In the genomic region with DNA sequence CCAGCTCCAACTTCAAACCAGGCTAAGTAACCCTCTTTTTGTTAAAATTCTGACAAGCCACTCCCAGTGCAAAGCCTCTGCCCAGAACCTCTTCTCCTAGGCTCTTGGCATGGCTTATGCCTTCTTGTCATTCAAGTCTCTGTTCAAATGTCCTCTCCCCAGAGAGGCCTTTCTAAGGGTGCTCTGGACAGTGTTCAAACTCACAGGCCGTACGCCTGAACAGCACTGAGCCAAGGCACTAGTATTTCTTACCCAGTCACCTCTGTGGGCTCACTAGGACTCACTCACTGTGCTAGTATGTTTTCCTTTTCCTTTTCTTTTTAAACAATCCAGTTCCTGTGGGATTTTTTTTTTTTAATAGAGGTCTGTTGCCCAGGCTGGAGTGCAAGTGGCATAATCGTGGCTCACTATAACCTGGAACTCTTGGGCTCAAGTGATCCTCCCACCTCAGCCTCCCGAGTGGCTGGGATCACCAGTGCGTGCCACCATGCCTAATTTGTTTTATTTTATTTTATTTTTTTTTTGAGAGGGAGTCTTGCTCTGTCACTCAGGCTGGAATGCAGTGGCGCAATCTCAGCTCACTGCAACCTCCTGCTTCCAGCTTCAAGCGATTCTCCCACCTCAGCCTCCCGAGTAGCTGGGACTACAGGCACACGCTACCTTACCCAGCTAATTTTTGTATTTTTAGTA, we compare ENCODE assay signal across 9 cellular contexts. TPM values are rescaled to one million over a fixed set of nuclear protein-coding genes. Genes with fewer than 3 reads are reported as not detected.
DNase-seq lines count a peak whose midpoint lies in the region; ATAC-seq and TF ChIP-seq lines count a peak whose summit lies in the region.
"Had no signal": no experiment of that assay in that cellular context is flagged by ENCODE, and none has a peak within 500 bp of the region (broad histone marks: within the 10 kb centered on the region; RNA-seq: fewer than 3 reads in every experiment).

No MANE protein-coding gene starts in this region.

- intact Hi-C loops in testis (cut with DNase I; ENCODE audit: low total_unique reads) = no loop called here

- H3K27me3 ChIP-seq in adipocyte (replicated peaks; ENCODE audit: control insufficient read depth, insufficient read depth, low read length) = no peaks in the 10 kb centered on the region
- H3K27me3 ChIP-seq in testis = no peaks in the 10 kb centered on the region

- no peak for DNase-seq in activated T-cell treated with anti-CD3 and anti-CD28 coated beads, Interleukin-2, amount 50 U/mL, for 24 hours
- DNase-seq in activated T-cell treated with anti-CD3 and anti-CD28 coated beads, Interleukin-2, amount 50 U/mL, for 48 hours = no peak
- DNase-seq in adipocyte (ENCODE audit: low read depth) (peak; percentile 56), iris pigment epithelial cell (ENCODE audit: low read depth) (peak; percentile 60), testis (no peak), NCI-H526 (lab: John Stamatoyannopoulos, UW) (no peak)
- DNase-seq: T-helper 9 cell had no signal

- H3K36me3 Mint-ChIP-seq in activated T-cell treated with anti-CD3 and anti-CD28 coated beads, Interleukin-2, amount 50 U/mL, for 24 hours (ENCODE audit: low read depth) = peaks cover 33% of the 10 kb centered on the region

- no peaks in the 10 kb centered on the region for H3K36me3 ChIP-seq in adipocyte (ENCODE audit: control insufficient read depth, insufficient read depth, low read length, severe bottlenecking)
- no peaks in the 10 kb centered on the region for H3K36me3 ChIP-seq in testis (ENCODE audit: low read depth, missing control alignments)

- no peak for TF ChIP-seq CTCF in testis (IDR thresholded peaks at IDR 0.05)

- H3K4me1 Mint-ChIP-seq in activated T-cell treated with anti-CD3 and anti-CD28 coated beads, Interleukin-2, amount 50 U/mL, for 24 hours (ENCODE audit: low read depth) = peaks cover 53% of the 10 kb centered on the region

- no peaks in the 10 kb centered on the region for H3K9me3 Mint-ChIP-seq in activated T-cell treated with anti-CD3 and anti-CD28 coated beads, Interleukin-2, amount 50 U/mL, for 24 hours

- H3K4me1 ChIP-seq in adipocyte (ENCODE audit: control insufficient read depth, insufficient read depth, low read length) (peaks cover 10% of the 10 kb centered on the region), testis (peaks cover 28% of the 10 kb centered on the region)

- H3K9ac ChIP-seq in adipocyte (ENCODE audit: low read length) = peak overlapping the region; percentile 88

- TF ChIP-seq POLR2A in testis (IDR thresholded peaks at IDR 0.05) = no peak

- H3K27ac ChIP-seq in testis = peak overlapping the region; percentile 23 to 91

- peak overlapping the region; percentile 52 for H3K27ac Mint-ChIP-seq in activated T-cell treated with anti-CD3 and anti-CD28 coated beads, Interleukin-2, amount 50 U/mL, for 24 hours

- H3K4me3 ChIP-seq in adipocyte (ENCODE audit: low read length) (no peak overlapping the region), testis (no peak overlapping the region)

- H3K9me3 ChIP-seq in adipocyte (ENCODE audit: control insufficient read depth, low read length) (no peaks in the 10 kb centered on the region), testis (no peaks in the 10 kb centered on the region)

- ATAC-seq in HG03378 (IDR thresholded peaks at IDR 0.05; ENCODE audit: unreplicated experiment) = no peak
- ATAC-seq in activated CD4-positive, CD25-positive, alpha-beta regulatory T cell treated with anti-CD3 and anti-CD28 coated beads, Interleukin-2, amount 50 U/mL, for 24 hours = no peak

- 61 to 65% methylated on average over 9 of the region's 9 CpGs for WGBS in testis, 2 donors

- H3K4me3 Mint-ChIP-seq in activated T-cell treated with anti-CD3 and anti-CD28 coated beads, Interleukin-2, amount 50 U/mL, for 24 hours = peak overlapping the region; percentile 89

- H3K27me3 Mint-ChIP-seq in activated T-cell treated with anti-CD3 and anti-CD28 coated beads, Interleukin-2, amount 50 U/mL, for 24 hours = no peaks in the 10 kb centered on the region

RNA-seq across cellular contexts. Expression of a gene that starts 2.3 kb away (rescaled TPM):
- 10 to 100 TPM; 31.5 to 52.7 TPM for total RNA-seq in testis
- polyA plus RNA-seq in testis (ENCODE audit: insufficient read depth, low read depth, low replicate concordance) = 55.2 TPM

RNA-seq across cellular contexts. Expression of a gene that starts 21.2 kb away (rescaled TPM):
- total RNA-seq in testis = 100 to 1,000 TPM; 114 to 116 TPM
- polyA plus RNA-seq in testis (ENCODE audit: insufficient read depth, low read depth, low replicate concordance) = 203 TPM

RNA-seq across cellular contexts. Expression of a gene that starts 48.2 kb away (rescaled TPM):
- total RNA-seq in testis = 10 to 100 TPM; 50.6 to 72.9 TPM
- 34.0 TPM for polyA plus RNA-seq in testis (ENCODE audit: insufficient read depth, low read depth, low replicate concordance)

RNA-seq across cellular contexts. Expression of a gene that starts 53.1 kb away (rescaled TPM):
- 10 to 100 TPM in 1 of 2 donors, 1 to 10 TPM in 1; 5.0 to 12.7 TPM for total RNA-seq in testis
- 12.6 TPM for polyA plus RNA-seq in testis (ENCODE audit: insufficient read depth, low read depth, low replicate concordance)

Comparison
In these comparisons a context has a peak if more than half of its experiments do, and no peak if none do; other contexts are left out.
1. DNase-seq: peak in adipocyte (single experiment) and iris pigment epithelial cell (single experiment); none in activated T-cell treated with anti-CD3 and anti-CD28 coated beads, Interleukin-2, amount 50 U/mL, for 24 hours (single experiment), activated T-cell treated with anti-CD3 and anti-CD28 coated beads, Interleukin-2, amount 50 U/mL, for 48 hours (0 of 2), testis (single experiment) and NCI-H526 (0 of 2).